In genomic region chr7:106658504-106659368, GRCh38 we compare ENCODE assay signal across 8 cellular contexts. TPM values are rescaled to one million over a fixed set of nuclear protein-coding genes. Genes with fewer than 3 reads are reported as not detected.
DNase-seq lines count a peak whose midpoint lies in the region; ATAC-seq and TF ChIP-seq lines count a peak whose summit lies in the region.

No MANE protein-coding gene starts in this region.

- peak overlapping the region; percentile 82 to 95 (median 90) for H3K4me3 Mint-ChIP-seq in CD4-positive, CD25-positive, alpha-beta regulatory T cell
- H3K4me3 Mint-ChIP-seq in neural crest cell, result peak overlapping the region; percentile 80

- no peak overlapping the region for H3K27ac ChIP-seq in CD4-positive, CD25-positive, alpha-beta regulatory T cell (ENCODE audit: insufficient read depth, low read length, poor library complexity, severe bottlenecking)

- peaks cover 7% of the 10 kb centered on the region for H3K27me3 Mint-ChIP-seq in CD4-positive, CD25-positive, alpha-beta regulatory T cell
- H3K27me3 Mint-ChIP-seq in neural crest cell (ENCODE audit: low read depth), result peaks cover 2% of the 10 kb centered on the region

- H3K4me1 Mint-ChIP-seq in CD4-positive, CD25-positive, alpha-beta regulatory T cell, result peaks cover 17 to 38% (median 28%) of the 10 kb centered on the region in 4 donors
- peaks cover 25% of the 10 kb centered on the region for H3K4me1 Mint-ChIP-seq in neural crest cell

- peak overlapping the region; percentile 91 for H3K4me3 ChIP-seq in CD4-positive, CD25-positive, alpha-beta regulatory T cell (ENCODE audit: low read depth, low read length)
- H3K4me3 ChIP-seq in NB4 (ENCODE audit: low read depth, low read length) (peak overlapping the region; percentile 71), choroid plexus epithelial cell (ENCODE audit: low read depth, low read length) (peak overlapping the region; percentile 92)

- ATAC-seq in CD4-positive, CD25-positive, alpha-beta regulatory T cell (ENCODE audit: low read depth in 2 of 2), result no peak
- ATAC-seq in GM19328 (IDR thresholded peaks at IDR 0.05; ENCODE audit: unreplicated experiment) (no peak), HG03432 (IDR thresholded peaks at IDR 0.05; ENCODE audit: unreplicated experiment) (no peak)

- intact Hi-C loops in head of caudate nucleus (cut with DNase I), result loop anchor here (10.0 kb wide), 1 partner anchor 64 kb away; no protein-coding TSS in a partner anchor

- no peak for TF ChIP-seq CTCF in NB4 (IDR thresholded peaks at IDR 0.05; ENCODE audit: low read depth, low read length)
- no peak for TF ChIP-seq CTCF in choroid plexus epithelial cell (conservative IDR thresholded peaks at IDR 0.05; ENCODE audit: low read depth, low read length)
- no peak for TF ChIP-seq CTCF in neural crest cell (conservative IDR thresholded peaks at IDR 0.05)

- no peaks in the 10 kb centered on the region for H3K9me3 Mint-ChIP-seq in CD4-positive, CD25-positive, alpha-beta regulatory T cell
- H3K9me3 Mint-ChIP-seq in neural crest cell, result peaks cover 3% of the 10 kb centered on the region

- H3K36me3 Mint-ChIP-seq in CD4-positive, CD25-positive, alpha-beta regulatory T cell, result no peaks in the 10 kb centered on the region
- H3K36me3 Mint-ChIP-seq in neural crest cell (ENCODE audit: low read depth), result no peaks in the 10 kb centered on the region

- peak overlapping the region in 2 of 3 donors; percentile 45 to 63 for H3K27ac Mint-ChIP-seq in CD4-positive, CD25-positive, alpha-beta regulatory T cell
- H3K27ac Mint-ChIP-seq in neural crest cell (ENCODE audit: unreplicated experiment), result no peak overlapping the region

- DNase-seq in CD4-positive, CD25-positive, alpha-beta regulatory T cell, result no peak
- no peak for DNase-seq in NB4 (ENCODE audit: low read depth)
- DNase-seq in choroid plexus epithelial cell (ENCODE audit: low read depth), result no peak
- no peak for DNase-seq in neural crest cell (ENCODE audit: low read depth, low spot score)
- no peak for DNase-seq in NCI-H2196 (lab: John Stamatoyannopoulos, UW; ENCODE audit: unreplicated experiment)
- no peak for DNase-seq in head of caudate nucleus

- no peak for TF ChIP-seq POLR2A in NB4 (IDR thresholded peaks at IDR 0.05; ENCODE audit: extremely low read depth, insufficient read length)

- peaks cover 19% of the 10 kb centered on the region for H3K4me1 ChIP-seq in CD4-positive, CD25-positive, alpha-beta regulatory T cell (ENCODE audit: control insufficient read depth, insufficient read depth, low read length, poor library complexity, severe bottlenecking)

- H3K36me3 ChIP-seq in CD4-positive, CD25-positive, alpha-beta regulatory T cell (ENCODE audit: control insufficient read depth, insufficient read depth, low read length), result no peaks in the 10 kb centered on the region

- H3K9me3 ChIP-seq in CD4-positive, CD25-positive, alpha-beta regulatory T cell (ENCODE audit: control insufficient read depth in 2 of 2, low read length in 2 of 2), result no peaks in the 10 kb centered on the region

- H3K27me3 ChIP-seq in CD4-positive, CD25-positive, alpha-beta regulatory T cell (ENCODE audit: control insufficient read depth, insufficient read depth, low read length), result no peaks in the 10 kb centered on the region

RNA-seq across cellular contexts. Expression of gene CCDC71L, which starts 2.2 kb away (rescaled TPM):
- total RNA-seq in CD4-positive, CD25-positive, alpha-beta regulatory T cell, result 19.3 TPM
- polyA plus RNA-seq in CD4-positive, CD25-positive, alpha-beta regulatory T cell, result 1 to 10 TPM; 3.5 to 6.4 (median 4.6) TPM
- total RNA-seq in neural crest cell, result 16.5 and 18.5 TPM in 2 replicates
